11 cellular contexts compared by ENCODE assay signal in the genomic region with DNA sequence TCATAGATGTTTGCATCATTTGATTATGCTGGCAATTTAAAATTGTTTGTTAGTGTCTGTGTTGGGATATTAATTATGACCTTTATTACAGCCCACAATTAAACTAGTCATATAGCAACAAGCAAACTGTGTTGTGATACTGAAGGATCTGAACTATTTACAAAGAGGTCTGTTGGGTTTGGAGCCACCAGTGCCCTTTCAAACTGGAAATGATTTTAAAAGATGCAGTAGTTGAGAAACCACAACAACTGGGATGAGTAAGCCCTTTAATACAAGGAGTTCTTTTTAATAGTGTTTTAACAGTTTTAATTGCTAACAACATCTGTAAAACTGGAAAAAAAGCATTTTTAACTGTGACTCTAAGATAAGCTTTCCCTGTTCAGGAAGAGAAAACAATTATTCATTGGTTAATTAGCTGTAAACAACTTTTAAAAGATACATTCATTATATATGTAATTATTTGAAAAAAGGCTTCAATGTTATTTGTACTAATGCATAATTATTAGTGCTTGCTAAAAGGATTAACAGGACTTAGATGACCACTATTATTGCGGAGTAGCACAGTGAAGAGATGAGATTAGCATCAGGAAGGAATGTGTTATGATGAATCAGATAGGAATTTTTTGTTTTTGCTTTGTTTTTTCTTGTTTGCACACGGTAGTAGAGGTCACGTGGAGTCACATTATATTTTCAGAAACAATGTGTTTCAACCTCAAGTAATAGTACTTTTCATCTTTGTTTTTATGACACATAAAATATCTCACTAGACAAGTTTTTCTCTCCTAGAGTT.
DNase-seq lines count a peak whose midpoint lies in the region; ATAC-seq, FAIRE-seq and TF ChIP-seq lines count a peak whose summit lies in the region.
"Had no signal": no experiment of that assay in that cellular context is flagged by ENCODE, and none has a peak within 500 bp of the region (broad histone marks: within the 10 kb centered on the region; RNA-seq: fewer than 3 reads in every experiment).

No MANE protein-coding gene starts in this region.

- no peaks in the 10 kb centered on the region for H3K27me3 ChIP-seq in MG63
- H3K27me3 ChIP-seq: right atrium auricular region had no signal

- H3K4me3 ChIP-seq in fibroblast of pulmonary artery (replicated peaks; ENCODE audit: low read depth, low read length) = no peak overlapping the region
- no peak overlapping the region for H3K4me3 ChIP-seq in MG63
- H3K4me3 ChIP-seq: right atrium auricular region had no signal

- peak; percentile 30 for DNase-seq in NCI-H82 (lab: John Stamatoyannopoulos, UW)
- DNase-seq in NCI-H82 treated with DMSO at 0.1 percent for 48 hours (lab: John Stamatoyannopoulos, UW; ENCODE audit: unreplicated experiment) = no peak
- peak; percentile 29 for DNase-seq in fibroblast of pulmonary artery (ENCODE audit: low read depth)
- peak; percentile 7 for DNase-seq in smooth muscle cell of the brain vasculature (ENCODE audit: low read depth, low spot score)
- no peak for DNase-seq in MG63
- DNase-seq in GM19239 (ENCODE audit: insufficient read length, low spot score) = no peak
- no peak for DNase-seq in NCI-H2107 (lab: John Stamatoyannopoulos, UW)
- DNase-seq: activated CD4-positive, alpha-beta memory T cell treated with anti-CD3 and anti-CD28 coated beads, Interleukin-2, amount 10 ng/mL, durations not matched to agents 7 days and 5 days; NCI-H1694 had no signal

- no peaks in the 10 kb centered on the region for H3K9me3 ChIP-seq in MG63
- H3K9me3 ChIP-seq: right atrium auricular region had no signal

- H3K36me3 ChIP-seq in MG63 = no peaks in the 10 kb centered on the region
- H3K36me3 ChIP-seq: right atrium auricular region had no signal

- ATAC-seq in SK-N-SH treated with all-trans-retinoic acid at 6 μM for 48 hours = peak; percentile 36; the same call in 1 of the 3 replicates

- no peak for TF ChIP-seq CTCF in fibroblast of pulmonary artery (IDR thresholded peaks at IDR 0.05; ENCODE audit: low read length, missing control alignments)

- no peak for FAIRE-seq in GM19239 (lab: Jason Lieb, UNC)

TF ChIP-seq in SK-N-SH treated with all-trans-retinoic acid at 6 μM for 48 hours, 23 proteins besides CTCF, POLR2A, EP300 and RAD21:
- TF ChIP-seq ZFP30 (CRISPR knock-in tag; IDR thresholded peaks at IDR 0.05) (no peak), ISL1 (CRISPR knock-in tag; IDR thresholded peaks at IDR 0.05) (peak; percentile 58; the same call in 1 of the 2 replicates)

Comparison
In these comparisons a context has a peak if more than half of its experiments do, and no peak if none do; other contexts are left out.
1. DNase-seq: peak in NCI-H82 (single experiment), fibroblast of pulmonary artery (single experiment) and smooth muscle cell of the brain vasculature (single experiment); none in NCI-H82 treated with DMSO at 0.1 percent for 48 hours (single experiment), MG63 (single experiment), GM19239 (single experiment) and NCI-H2107 (single experiment).